Comparison of ENCODE assay signal across 8 cellular contexts in the genomic region with DNA sequence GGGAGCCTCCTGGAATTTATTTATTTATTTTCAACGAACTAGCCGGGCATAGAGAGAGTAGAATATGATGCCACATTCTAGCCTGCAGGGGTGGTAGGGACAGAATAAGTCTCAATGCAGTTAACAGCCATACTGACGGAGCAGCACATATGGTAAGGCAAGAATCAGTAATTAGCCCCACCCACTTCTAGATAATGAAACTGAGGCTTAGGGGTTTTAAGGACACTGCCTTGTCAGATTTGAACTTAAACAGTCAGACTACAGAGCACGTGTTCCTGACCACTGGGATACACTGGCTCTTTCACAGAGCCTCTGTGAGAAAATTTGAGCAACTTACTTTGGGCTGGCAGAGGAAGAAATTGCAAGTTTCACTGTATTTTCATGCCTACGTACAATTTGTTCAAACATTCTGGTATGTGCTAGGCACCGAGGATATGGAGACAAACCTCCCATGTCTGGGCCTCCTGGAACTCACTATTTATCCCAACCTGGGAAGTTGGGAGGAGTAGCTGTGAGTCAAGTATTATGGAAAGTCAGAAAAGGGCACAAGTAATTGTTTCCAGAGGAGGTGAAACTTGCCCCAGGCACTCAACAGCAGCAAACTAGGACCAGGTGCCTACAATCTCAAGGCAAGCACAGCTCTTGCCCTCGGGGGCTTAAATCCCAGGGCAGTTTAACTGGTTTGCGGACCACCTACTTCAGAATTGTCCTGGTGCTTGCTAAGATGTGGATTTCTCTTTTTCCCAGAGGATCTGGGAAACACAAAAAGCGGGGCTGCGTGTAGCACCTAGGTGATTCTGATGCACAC. TPM values are rescaled to one million over a fixed set of nuclear protein-coding genes. Genes with fewer than 3 reads are reported as not detected.
DNase-seq lines count a peak whose midpoint lies in the region; ATAC-seq and TF ChIP-seq lines count a peak whose summit lies in the region.

No MANE protein-coding gene starts in this region.

- peak overlapping the region; percentile 86 for H3K27ac ChIP-seq in SJSA1

- H3K4me1 Mint-ChIP-seq in activated CD4-positive, alpha-beta T cell treated with anti-CD3 and anti-CD28 coated beads for 36 hours, result peaks cover 41% of the 10 kb centered on the region

- intact Hi-C loops in activated CD4-positive, alpha-beta T cell treated with anti-CD3 and anti-CD28 coated beads for 36 hours (cut with DNase I, micrococcal nuclease), result loop anchor here (1.0 to 10.0 kb wide), 7 partner anchors 100 to 1951 kb away; a partner anchor contains a TSS

- POLR2A ChIA-PET in activated CD4-positive, alpha-beta T cell treated with anti-CD3 and anti-CD28 coated beads for 36 hours (lab: Charles Lee), result no interaction called here

- H3K27me3 ChIP-seq in SJSA1 (replicated peaks) (no peaks in the 10 kb centered on the region), skeletal muscle satellite cell (ENCODE audit: control insufficient read depth, insufficient read depth, low read length) (no peaks in the 10 kb centered on the region)

- CTCF ChIA-PET in activated CD4-positive, alpha-beta T cell treated with anti-CD3 and anti-CD28 coated beads for 36 hours (lab: Charles Lee), result interaction anchor here (0.6 kb wide), 1 partner anchor 806 kb away, joined by 4 read pairs; no protein-coding TSS in a partner anchor

- DNase-seq in activated CD4-positive, alpha-beta T cell treated with anti-CD3 and anti-CD28 coated beads for 36 hours, result no peak
- no peak for DNase-seq in activated CD4-positive, alpha-beta T cell treated with anti-CD3 and anti-CD28 coated beads for 48 hours
- DNase-seq in SJSA1 (ENCODE audit: low read depth in 1 of 2, low spot score in 2 of 2) (peak; percentile 71 to 77), fibroblast of villous mesenchyme (ENCODE audit: low read depth) (peak; percentile 98), NCI-H2081 treated with DMSO at 0.1 percent for 48 hours (lab: John Stamatoyannopoulos, UW) (no peak), NCI-H1417 treated with DMSO at 0.1 percent for 48 hours (lab: John Stamatoyannopoulos, UW) (no peak), NCI-H526 (lab: John Stamatoyannopoulos, UW) (no peak)

- H3K36me3 Mint-ChIP-seq in activated CD4-positive, alpha-beta T cell treated with anti-CD3 and anti-CD28 coated beads for 36 hours (ENCODE audit: low read depth), result peaks cover 6% of the 10 kb centered on the region

- ATAC-seq in activated CD4-positive, alpha-beta T cell treated with anti-CD3 and anti-CD28 coated beads for 36 hours, result no peak

- no peaks in the 10 kb centered on the region for H3K9me3 Mint-ChIP-seq in activated CD4-positive, alpha-beta T cell treated with anti-CD3 and anti-CD28 coated beads for 36 hours (ENCODE audit: low read depth)

- peak overlapping the region; percentile 31 for H3K9ac ChIP-seq in skeletal muscle satellite cell (ENCODE audit: low read depth, low read length)

- H3K4me3 ChIP-seq in SJSA1, result no peak overlapping the region
- peak overlapping the region; percentile 5 for H3K4me3 ChIP-seq in fibroblast of villous mesenchyme (ENCODE audit: low read depth, low read length)
- H3K4me3 ChIP-seq in skeletal muscle satellite cell (ENCODE audit: low read length), result no peak overlapping the region

- H3K27ac Mint-ChIP-seq in activated CD4-positive, alpha-beta T cell treated with anti-CD3 and anti-CD28 coated beads for 36 hours, result no peak overlapping the region

- H3K27me3 Mint-ChIP-seq in activated CD4-positive, alpha-beta T cell treated with anti-CD3 and anti-CD28 coated beads for 36 hours, result no peaks in the 10 kb centered on the region

- H3K4me2 ChIP-seq in skeletal muscle satellite cell (ENCODE audit: low read length), result peak overlapping the region; percentile 56

- H3K4me1 ChIP-seq in SJSA1 (replicated peaks), result peaks cover 35% of the 10 kb centered on the region
- H3K4me1 ChIP-seq in skeletal muscle satellite cell (ENCODE audit: control insufficient read depth, insufficient read depth, low read length), result peaks cover 31% of the 10 kb centered on the region

- H3K4me3 Mint-ChIP-seq in activated CD4-positive, alpha-beta T cell treated with anti-CD3 and anti-CD28 coated beads for 36 hours, result peak overlapping the region; percentile 29

- peak; percentile 7 for TF ChIP-seq CTCF in fibroblast of villous mesenchyme (IDR thresholded peaks at IDR 0.05; ENCODE audit: insufficient read depth, low read depth, low read length)

- H3K36me3 ChIP-seq in SJSA1 (peaks cover 13% of the 10 kb centered on the region), skeletal muscle satellite cell (ENCODE audit: insufficient read depth, low read length) (peaks cover 5% of the 10 kb centered on the region)

- H3K9me3 ChIP-seq in SJSA1 (replicated peaks), result 0 out of 2 replicates have a peak, but pooled peaks cover 3% of the 10 kb centered on the region
- H3K9me3 ChIP-seq in skeletal muscle satellite cell (replicated peaks; ENCODE audit: low read length), result no peaks in the 10 kb centered on the region

RNA-seq across cellular contexts. Expression of a gene that starts 1.6 kb away (rescaled TPM):
- 10 to 100 TPM; 29.8 to 33.1 TPM for total RNA-seq in activated CD4-positive, alpha-beta T cell treated with anti-CD3 and anti-CD28 coated beads for 36 hours
- total RNA-seq in SJSA1 (2014; rRNA removed; shearing (Covaris generic)), result 381 and 457 TPM in 2 replicates
- total RNA-seq in fibroblast of villous mesenchyme, result 411 and 544 TPM in 2 replicates
- 271 and 344 TPM in 2 replicates for total RNA-seq in skeletal muscle satellite cell (2012; rRNA removed)

Comparison
In these comparisons a context has a peak if more than half of its experiments do, and no peak if none do; other contexts are left out.
1. DNase-seq: peak in SJSA1 (2 of 2) and fibroblast of villous mesenchyme (single experiment); none in activated CD4-positive, alpha-beta T cell treated with anti-CD3 and anti-CD28 coated beads for 36 hours (single experiment), activated CD4-positive, alpha-beta T cell treated with anti-CD3 and anti-CD28 coated beads for 48 hours (single experiment), NCI-H2081 treated with DMSO at 0.1 percent for 48 hours (single experiment), NCI-H1417 treated with DMSO at 0.1 percent for 48 hours (single experiment) and NCI-H526 (0 of 2).
2. RNA of a gene that starts 1.6 kb away (total RNA-seq): 411 to 544 TPM in fibroblast of villous mesenchyme and 381 to 457 TPM in SJSA1; 29.8 to 33.1 TPM in activated CD4-positive, alpha-beta T cell treated with anti-CD3 and anti-CD28 coated beads for 36 hours; every median in the first group is over 10 times any median in the second.